ENCODE assay signal across 1 cellular context in the genomic region with DNA sequence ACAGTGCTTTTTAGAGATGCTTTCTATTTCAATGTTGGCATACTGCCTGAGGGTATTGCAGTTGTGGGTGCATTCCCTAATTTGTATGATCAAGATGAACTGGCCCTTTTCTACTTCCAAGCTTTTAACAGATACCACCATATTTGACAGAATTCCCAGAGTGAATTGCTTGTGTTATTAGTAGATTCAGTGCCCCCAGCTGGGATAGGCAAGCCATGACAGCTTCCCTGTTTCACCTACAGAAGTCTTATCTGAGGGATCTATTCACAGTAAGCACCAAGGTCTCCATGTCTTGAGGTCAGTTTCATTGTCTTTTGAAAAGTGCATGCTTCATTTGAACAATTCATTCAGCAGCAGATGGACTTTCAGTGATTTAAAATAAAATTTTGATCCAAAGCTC.
TF ChIP-seq lines count a peak whose summit lies in the region.

No MANE protein-coding gene starts in this region.

TF ChIP-seq in GM23338, 12 proteins besides CTCF, POLR2A, EP300 and RAD21 (continued from another document):
- TF ChIP-seq ZNF462 (CRISPR knock-in tag; IDR thresholded peaks at IDR 0.05) (no peak), EZH2 (IDR thresholded peaks at IDR 0.05; ENCODE audit: low read depth, unreplicated experiment) (no peak), POLR2AphosphoS5 (IDR thresholded peaks at IDR 0.05; ENCODE audit: low read depth) (no peak), NANOG (IDR thresholded peaks at IDR 0.05; ENCODE audit: borderline replicate concordance) (no peak), STAT1 (IDR thresholded peaks at IDR 0.05; ENCODE audit: unreplicated experiment) (no peak), REST (IDR thresholded peaks at IDR 0.05; ENCODE audit: unreplicated experiment) (no peak), ZNF331 (CRISPR knock-in tag; IDR thresholded peaks at IDR 0.05; ENCODE audit: low read depth) (no peak), EZH2phosphoT487 (IDR thresholded peaks at IDR 0.05; ENCODE audit: unreplicated experiment) (no peak)
